In the genomic region with DNA sequence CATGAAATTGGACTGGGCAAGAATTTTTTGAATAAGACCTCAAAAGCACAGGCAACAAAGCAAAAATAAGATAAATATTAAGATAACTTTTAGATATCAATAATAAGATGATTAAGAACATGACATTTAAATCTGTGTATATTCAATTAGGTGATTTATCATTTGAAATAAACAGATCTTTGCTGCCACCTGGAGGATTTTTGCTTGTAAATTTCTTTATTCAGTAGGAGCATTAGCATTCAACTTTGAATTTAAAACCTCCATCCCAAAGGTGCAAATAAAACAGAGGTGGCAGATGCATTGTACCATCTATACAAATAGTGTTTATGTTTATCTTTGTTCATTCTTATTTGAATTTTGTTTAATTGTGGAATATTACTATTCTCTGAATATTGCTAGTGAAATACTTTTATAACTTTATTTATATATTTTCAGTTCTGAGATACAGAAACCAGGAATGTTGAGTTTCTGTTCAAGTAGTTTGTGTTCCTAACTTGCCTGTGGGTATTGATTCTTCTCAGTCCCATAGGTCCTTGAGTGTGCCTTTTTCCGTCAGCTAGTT, we compare ENCODE assay signal across 7 cellular contexts. TPM values are rescaled to one million over a fixed set of nuclear protein-coding genes. Genes with fewer than 3 reads are reported as not detected.
A peak's percentile ranks its signal among the peaks of the same experiment; 100 is the strongest.
DNase-seq lines count a peak whose midpoint lies in the region; ATAC-seq, FAIRE-seq and TF ChIP-seq lines count a peak whose summit lies in the region.

No MANE protein-coding gene starts in this region.

- no peak overlapping the region for H3K4me2 ChIP-seq in IMR-90 (ENCODE audit: low read depth, low read length)
- no peak overlapping the region for H3K4me2 ChIP-seq in endothelial cell of umbilical vein (ENCODE audit: insufficient read depth, low read length)
- peak overlapping the region; percentile 63 for H3K4me2 ChIP-seq in osteoblast (ENCODE audit: insufficient read depth, low read length)

- peak; percentile 47 for TF ChIP-seq CTCF in IMR-90 (conservative IDR thresholded peaks at IDR 0.05; ENCODE audit: low read depth, low read length)
- peak in 1 of 2 donors; percentile 26 for TF ChIP-seq CTCF in endothelial cell of umbilical vein (IDR thresholded peaks at IDR 0.05; ENCODE audit: extremely low read depth in 1 of 2, insufficient read depth in 1 of 2, low read depth in 1 of 2, low read length in 2 of 2)
- TF ChIP-seq CTCF in osteoblast (IDR thresholded peaks at IDR 0.05; ENCODE audit: extremely low read depth, low read depth, low read length), result peak; percentile 52
- TF ChIP-seq CTCF in WTC11 (IDR thresholded peaks at IDR 0.05), result no peak

- H3K27ac ChIP-seq in IMR-90 (ENCODE audit: insufficient read depth, low read length), result no peak overlapping the region
- no peak overlapping the region for H3K27ac ChIP-seq in endothelial cell of umbilical vein (ENCODE audit: insufficient read depth, low read depth, low read length)
- peak overlapping the region; percentile 5 for H3K27ac ChIP-seq in osteoblast (ENCODE audit: low read depth, low read length)

- H3K4me3 Mint-ChIP-seq in WTC11, result no peak overlapping the region

- POLR2A ChIA-PET in IMR-90 (lab: Charles Lee; ENCODE audit: unreplicated experiment) (no interaction called here), endothelial cell of umbilical vein (lab: Charles Lee) (no interaction called here), WTC11 (lab: Charles Lee) (no interaction called here)

- peak; percentile 32; the same call in 1 of the 2 replicates for TF ChIP-seq RAD21 in IMR-90 (IDR thresholded peaks at IDR 0.05; ENCODE audit: low read length)

- H3K9me1 ChIP-seq in IMR-90 (ENCODE audit: insufficient read depth, low read length), result no peaks in the 10 kb centered on the region
- H3K9me1 ChIP-seq in endothelial cell of umbilical vein (replicated peaks; ENCODE audit: control insufficient read depth, extremely low read depth, insufficient read depth, low read length), result no peaks in the 10 kb centered on the region

- ATAC-seq in IMR-90 (ENCODE audit: low read depth), result no peak; the same call in 1 of the 2 replicates
- ATAC-seq in WTC11, result no peak
- ATAC-seq in esophagus mucosa, result no peak

- H3K18ac ChIP-seq in IMR-90 (ENCODE audit: low read depth, low read length), result no peak overlapping the region

- H3K56ac ChIP-seq in IMR-90 (ENCODE audit: extremely low read depth, insufficient read depth, low read length), result no peak overlapping the region

- H3K27me3 ChIP-seq in IMR-90 (ENCODE audit: control insufficient read depth, insufficient read depth, low read length) (no peaks in the 10 kb centered on the region), endothelial cell of umbilical vein (ENCODE audit: control insufficient read depth in 2 of 2, insufficient read depth in 2 of 2, low read length in 2 of 2) (no peaks in the 10 kb centered on the region), osteoblast (ENCODE audit: insufficient read depth, low read length) (no peaks in the 10 kb centered on the region)

- H4K20me1 ChIP-seq in IMR-90 (ENCODE audit: insufficient read depth, low read length) (no peaks in the 10 kb centered on the region), endothelial cell of umbilical vein (replicated peaks; ENCODE audit: control insufficient read depth, extremely low read depth, insufficient read depth, low read length) (no peaks in the 10 kb centered on the region), osteoblast (ENCODE audit: insufficient read depth, low read length) (no peaks in the 10 kb centered on the region)

- dilution Hi-C loops in IMR-90 (cut with HindIII; ENCODE audit: low sequenced_read_pairs, unreplicated experiment), result no loop called here
- dilution Hi-C loops in endothelial cell of umbilical vein (cut with MboI; ENCODE audit: extremely low pct_ligation_motif_present, low sequenced_read_pairs), result no loop called here

- H3K4me3 ChIP-seq in IMR-90 (ENCODE audit: insufficient read depth, low read depth, low read length) (no peak overlapping the region), endothelial cell of umbilical vein (replicated peaks in 1 of 3; ENCODE audit: insufficient read depth in 1 of 3, low read depth in 1 of 3, low read length in 3 of 3) (no peak overlapping the region), osteoblast (ENCODE audit: insufficient read depth, low read length) (no peak overlapping the region)

- no peak overlapping the region for H2AK5ac ChIP-seq in IMR-90 (ENCODE audit: low read depth, low read length)

- H4K5ac ChIP-seq in IMR-90 (ENCODE audit: low read depth, low read length), result no peak overlapping the region

- no TSS peak for BruUV-seq in IMR-90 (replicated peaks; lab: Mats Ljungman, UMichigan)
- no TSS peak for BruUV-seq in endothelial cell of umbilical vein (replicated peaks; lab: Mats Ljungman, UMichigan)

- FAIRE-seq in endothelial cell of umbilical vein (lab: Jason Lieb, UNC), result no peak

- H2BK120ac ChIP-seq in IMR-90 (ENCODE audit: low read depth, low read length), result no peak overlapping the region

- 0 out of 2 replicates have a peak, but pooled peaks cover 3% of the 10 kb centered on the region for H3K4me1 Mint-ChIP-seq in WTC11

- no peaks in the 10 kb centered on the region for H3K4me1 ChIP-seq in IMR-90 (ENCODE audit: control insufficient read depth, insufficient read depth, low read length)
- no peaks in the 10 kb centered on the region for H3K4me1 ChIP-seq in endothelial cell of umbilical vein (ENCODE audit: control insufficient read depth, extremely low read depth, insufficient read depth, low read length)
- H3K4me1 ChIP-seq in osteoblast (ENCODE audit: insufficient read depth, low read length), result peaks cover 4% of the 10 kb centered on the region

- H3K36me3 ChIP-seq in IMR-90 (ENCODE audit: control insufficient read depth, insufficient read depth, low read length) (peaks cover 8% of the 10 kb centered on the region), endothelial cell of umbilical vein (ENCODE audit: control insufficient read depth in 2 of 2, extremely low read depth in 1 of 2, insufficient read depth in 2 of 2, low read length in 2 of 2) (peaks cover 0 to 4% of the 10 kb centered on the region in 2 experiments), osteoblast (ENCODE audit: insufficient read depth, low read length) (peaks cover 20% of the 10 kb centered on the region)

- no peak for TF ChIP-seq POLR2A in IMR-90 (IDR thresholded peaks at IDR 0.05; ENCODE audit: low read depth, low read length)
- TF ChIP-seq POLR2A in endothelial cell of umbilical vein (IDR thresholded peaks at IDR 0.05; ENCODE audit: low read depth, low read length), result no peak

- H2AK9ac ChIP-seq in IMR-90 (replicated peaks; ENCODE audit: low read depth, low read length, poor library complexity), result no peak overlapping the region

- H4K8ac ChIP-seq in IMR-90 (ENCODE audit: low read depth in 2 of 2, low read length in 2 of 2), result no peak overlapping the region

- H2BK5ac ChIP-seq in IMR-90 (ENCODE audit: low read depth, low read length, poor library complexity, severe bottlenecking), result no peak overlapping the region

- no peaks in the 10 kb centered on the region for H3K9me3 ChIP-seq in IMR-90 (ENCODE audit: control insufficient read depth, insufficient read depth, low read length)
- no peaks in the 10 kb centered on the region for H3K9me3 ChIP-seq in endothelial cell of umbilical vein (replicated peaks; ENCODE audit: control insufficient read depth, insufficient read depth, low read length)
- no peaks in the 10 kb centered on the region for H3K9me3 ChIP-seq in osteoblast (ENCODE audit: low read depth, low read length)

- intact Hi-C loops in IMR-90 (cut with micrococcal nuclease), result loop anchor here (2.0 kb wide), 2 partner anchors 532 to 626 kb away; no protein-coding TSS in a partner anchor
- intact Hi-C loops in endothelial cell of umbilical vein (cut with micrococcal nuclease), result loop anchor here (1.0 kb wide), 1 partner anchor 625 kb away; no protein-coding TSS in a partner anchor

- peaks cover 34% of the 10 kb centered on the region for H3K36me3 Mint-ChIP-seq in WTC11

- no peak overlapping the region for H2AFZ ChIP-seq in IMR-90 (replicated peaks; ENCODE audit: low read length, poor library complexity)
- no peak overlapping the region for H2AFZ ChIP-seq in endothelial cell of umbilical vein (ENCODE audit: low read depth, low read length)
- H2AFZ ChIP-seq in osteoblast (ENCODE audit: low read length), result no peak overlapping the region

- H3K9ac ChIP-seq in IMR-90 (ENCODE audit: low read depth, low read length), result no peak overlapping the region
- H3K9ac ChIP-seq in endothelial cell of umbilical vein (replicated peaks; ENCODE audit: extremely low read depth, insufficient read depth, low read length), result no peak overlapping the region

- H2BK20ac ChIP-seq in IMR-90 (ENCODE audit: low read depth, low read length), result no peak overlapping the region

- H3K79me2 ChIP-seq in endothelial cell of umbilical vein (ENCODE audit: control insufficient read depth, insufficient read depth, low read length) (no peaks in the 10 kb centered on the region), osteoblast (ENCODE audit: insufficient read depth, low read length) (no peaks in the 10 kb centered on the region)

- no peak overlapping the region for H3K4ac ChIP-seq in IMR-90 (ENCODE audit: low read depth, low read length)

- H3K79me1 ChIP-seq in IMR-90 (ENCODE audit: low read depth in 1 of 2, low read length in 2 of 2), result no peaks in the 10 kb centered on the region; a peak in 1 of 4 replicates

- no peaks in the 10 kb centered on the region; the same call in 1 of the 2 replicates for H3K27me3 Mint-ChIP-seq in WTC11 (ENCODE audit: low read depth)

- no peak overlapping the region for H2BK15ac ChIP-seq in IMR-90 (ENCODE audit: low read depth, low read length)

- H3K23ac ChIP-seq in IMR-90 (ENCODE audit: low read depth, low read length), result no peak overlapping the region

- H3K27ac Mint-ChIP-seq in WTC11, result no peak overlapping the region

- WGBS in IMR-90 (ENCODE audit: extremely low coverage in 2 of 2, insufficient read length in 1 of 2), 2 experiments, result no CpG with 5 or more reads among the region's 1 CpG

- no peak overlapping the region for H3K14ac ChIP-seq in IMR-90 (replicated peaks; ENCODE audit: low read depth, low read length)

- in situ Hi-C loops in IMR-90 (cut with MboI; ENCODE audit: low sequenced_read_pairs), result loop anchor here (25.0 kb wide), 1 partner anchor 1011 kb away; no protein-coding TSS in a partner anchor

- CTCF ChIA-PET in IMR-90 (lab: Yijun Ruan, JAX), result no interaction called here
- CTCF ChIA-PET in endothelial cell of umbilical vein (lab: Charles Lee), result interaction anchor here (1.0 to 1.9 kb wide), 5 partner anchors 64 to 1101 kb away, joined by 3 to 26 read pairs (median 6); no protein-coding TSS in a partner anchor
- CTCF ChIA-PET in WTC11 (lab: Charles Lee), result no interaction called here

- H3K9me3 Mint-ChIP-seq in WTC11, result peaks cover 14% of the 10 kb centered on the region

- DNase-seq in DMS79 treated with DMSO at 0.1 percent for 48 hours (lab: John Stamatoyannopoulos, UW) (peak; percentile 20), IMR-90 (peak; percentile 39), RKO (ENCODE audit: low spot score) (peak; percentile 71), endothelial cell of umbilical vein (ENCODE audit: low read depth, low spot score) (peak; percentile 55), osteoblast (ENCODE audit: insufficient read length, low spot score, missing footprints) (no peak), WTC11 (ENCODE audit: low spot score) (no peak)

- no peak overlapping the region for H4K91ac ChIP-seq in IMR-90 (ENCODE audit: insufficient read depth, low read depth, low read length)

RNA-seq across cellular contexts. Expression of a gene that starts 20.9 kb away (rescaled TPM):
- 37.5 and 46.1 TPM in 2 replicates for total RNA-seq in IMR-90 (2012; rRNA removed)
- polyA plus RNA-seq in IMR-90 (2012; rRNA removed), result 20.3 and 22.8 TPM in 2 replicates
- 5.4 and 6.9 TPM in 2 replicates for polyA plus RNA-seq in IMR-90 (2012; cell fraction: cytosol; rRNA removed)
- polyA plus RNA-seq in IMR-90 (2012; cell fraction: nucleus; rRNA removed; ENCODE audit: low replicate concordance), result 3.4 and 33.1 TPM in 2 replicates
- total RNA-seq in endothelial cell of umbilical vein, result 33.1 and 41.1 TPM in 2 replicates
- 11.0 and 12.1 TPM in 2 replicates for polyA plus RNA-seq in endothelial cell of umbilical vein
- polyA plus RNA-seq in endothelial cell of umbilical vein (2011; cell fraction: cytosol; rRNA removed), result 11.4 and 15.3 TPM in 2 replicates
- polyA plus RNA-seq in endothelial cell of umbilical vein (2011; cell fraction: nucleus; rRNA removed), result 21.1 and 22.9 TPM in 2 replicates
- 17.2 and 19.5 TPM in 2 replicates for polyA plus RNA-seq in endothelial cell of umbilical vein (2012)
- polyA minus RNA-seq in endothelial cell of umbilical vein, result 20.5 and 21.9 TPM in 2 replicates
- 4.8 TPM for polyA minus RNA-seq in endothelial cell of umbilical vein (2011; cell fraction: cytosol; rRNA and poly(A)+ RNA removed)
- 39.6 and 46.6 TPM in 2 replicates for polyA minus RNA-seq in endothelial cell of umbilical vein (2011; cell fraction: nucleus; rRNA and poly(A)+ RNA removed)
- 36.2 and 44.5 TPM in 2 replicates for total RNA-seq in osteoblast
- 23.0 to 30.0 TPM (median 26.5 TPM) in 3 replicates for total RNA-seq in WTC11 (2021)
- total RNA-seq in esophagus mucosa, result 21.8 TPM

Comparison
In these comparisons a context has a peak if more than half of its experiments do, and no peak if none do; other contexts are left out.
1. DNase-seq: peak in DMS79 treated with DMSO at 0.1 percent for 48 hours (single experiment), IMR-90 (single experiment), RKO (single experiment) and endothelial cell of umbilical vein (single experiment); none in osteoblast (single experiment) and WTC11 (single experiment).